8 cellular contexts compared by ENCODE assay signal in genomic region chr3:182050932-182051331, GRCh38.
"Had no signal": no experiment of that assay in that cellular context is flagged by ENCODE, and none has a peak within 500 bp of the region (broad histone marks: within the 10 kb centered on the region; RNA-seq: fewer than 3 reads in every experiment).

No MANE protein-coding gene starts in this region.

- H3K4me3 ChIP-seq: GM23248, GM23338, HAP-1 had no signal

- H3K9ac ChIP-seq: GM23248 had no signal

- H3K36me3 ChIP-seq: HAP-1 had no signal

- H3K27ac ChIP-seq: GM23248 had no signal

- H3K4me1 ChIP-seq: HAP-1 had no signal

- H3K4me2 ChIP-seq: GM23338 had no signal

- DNase-seq: GM23248, GOT3, H7, H9, HCEC 1CT, HFFc6 had no signal

- H3K9me3 ChIP-seq: HAP-1 had no signal

- H2AFZ ChIP-seq: GM23248, GM23338 had no signal
